ENCODE assay signal across 14 cellular contexts in genomic region chr14:27587103-27587502, GRCh38.
"Had no signal": no experiment of that assay in that cellular context is flagged by ENCODE, and none has a peak within 500 bp of the region (broad histone marks: within the 10 kb centered on the region; RNA-seq: fewer than 3 reads in every experiment).

No MANE protein-coding gene starts in this region.

- DNase-seq: activated CD4-positive, alpha-beta memory T cell treated with anti-CD3 and anti-CD28 coated beads, Interleukin-2, amount 10 ng/mL, durations not matched to agents 7 days and 5 days; activated CD4-positive, alpha-beta T cell treated with anti-CD3 and anti-CD28 coated beads for 4 hours; activated effector memory CD4-positive, alpha-beta T cell treated with Interleukin-2 at 50 U/mL for 16 hours; activated T-cell treated with anti-CD3 and anti-CD28 coated beads, Interleukin-2, amount 50 U/mL, for 4 hours; adrenal gland; dorsolateral prefrontal cortex; kidney glomerular epithelial cell; sigmoid colon; stimulated activated CD4-positive, alpha-beta T cell treated with anti-CD3 and anti-CD28 coated beads, Interleukin-1b, Interleukin-23, amount 100 ng/mL, for 48 hours; stomach; testis; WERI-Rb-1 had no signal

- H3K36me3 ChIP-seq: adrenal gland, sigmoid colon, stomach, WERI-Rb-1 had no signal

- H3K4me1 Mint-ChIP-seq: activated CD4-positive, alpha-beta memory T cell treated with anti-CD3 and anti-CD28 coated beads, Interleukin-2, amount 10 ng/mL, durations not matched to agents 7 days and 5 days; activated naive CD4-positive, alpha-beta T cell treated with anti-CD3 and anti-CD28 coated beads, Interleukin-2, amount 50 U/mL, for 24 hours had no signal

- H3K36me3 Mint-ChIP-seq: activated naive CD4-positive, alpha-beta T cell treated with anti-CD3 and anti-CD28 coated beads, Interleukin-2, amount 50 U/mL, for 24 hours had no signal

- H3K9me3 ChIP-seq: adrenal gland, sigmoid colon, stomach, testis had no signal

- H3K27me3 Mint-ChIP-seq: activated CD4-positive, alpha-beta memory T cell treated with anti-CD3 and anti-CD28 coated beads, Interleukin-2, amount 10 ng/mL, durations not matched to agents 7 days and 5 days; activated naive CD4-positive, alpha-beta T cell treated with anti-CD3 and anti-CD28 coated beads, Interleukin-2, amount 50 U/mL, for 24 hours had no signal

- ATAC-seq: activated T-cell treated with anti-CD3 and anti-CD28 coated beads, Interleukin-2, amount 50 U/mL, for 4 hours; esophagus mucosa had no signal

- H3K27ac ChIP-seq: adrenal gland, dorsolateral prefrontal cortex, sigmoid colon, stomach, testis, WERI-Rb-1 had no signal

- H3K27ac Mint-ChIP-seq: activated CD4-positive, alpha-beta memory T cell treated with anti-CD3 and anti-CD28 coated beads, Interleukin-2, amount 10 ng/mL, durations not matched to agents 7 days and 5 days; activated naive CD4-positive, alpha-beta T cell treated with anti-CD3 and anti-CD28 coated beads, Interleukin-2, amount 50 U/mL, for 24 hours had no signal

- H3K4me3 ChIP-seq: adrenal gland, dorsolateral prefrontal cortex, sigmoid colon, stomach, testis had no signal

- H3K4me1 ChIP-seq: adrenal gland, sigmoid colon, stomach, testis had no signal

- H3K4me3 Mint-ChIP-seq: activated CD4-positive, alpha-beta memory T cell treated with anti-CD3 and anti-CD28 coated beads, Interleukin-2, amount 10 ng/mL, durations not matched to agents 7 days and 5 days; activated naive CD4-positive, alpha-beta T cell treated with anti-CD3 and anti-CD28 coated beads, Interleukin-2, amount 50 U/mL, for 24 hours; activated T-cell treated with anti-CD3 and anti-CD28 coated beads, Interleukin-2, amount 50 U/mL, for 4 hours had no signal

- H3K27me3 ChIP-seq: adrenal gland, dorsolateral prefrontal cortex, sigmoid colon, stomach, testis had no signal
